16 cellular contexts compared by ENCODE assay signal in genomic region chr6:40957616-40958492, GRCh38.
DNase-seq lines count a peak whose midpoint lies in the region; ATAC-seq and TF ChIP-seq lines count a peak whose summit lies in the region.
"Had no signal": no experiment of that assay in that cellular context is flagged by ENCODE, and none has a peak within 500 bp of the region (broad histone marks: within the 10 kb centered on the region; RNA-seq: fewer than 3 reads in every experiment).

No MANE protein-coding gene starts in this region.

- H3K27me3 ChIP-seq in GM23248 (replicated peaks; ENCODE audit: insufficient read depth) (no peaks in the 10 kb centered on the region), SJSA1 (replicated peaks) (no peaks in the 10 kb centered on the region)

- H4K20me1 ChIP-seq in GM23248 (ENCODE audit: insufficient read depth), result no peaks in the 10 kb centered on the region
- no peaks in the 10 kb centered on the region for H4K20me1 ChIP-seq in OCI-LY7 (ENCODE audit: insufficient read depth, low read length)

- CTCF ChIA-PET in OCI-LY7 (lab: Charles Lee; ENCODE audit: unreplicated experiment), result no interaction called here

- TF ChIP-seq CTCF in fibroblast of the aortic adventitia (IDR thresholded peaks at IDR 0.05; ENCODE audit: insufficient read depth, low read length) (no peak), OCI-LY7 (conservative IDR thresholded peaks at IDR 0.05; ENCODE audit: low read length) (no peak)

- intact Hi-C loops in OCI-LY7 (cut with micrococcal nuclease; ENCODE audit: unreplicated experiment), result no loop called here

- H3K4me3 ChIP-seq in GM23248 (no peak overlapping the region), SJSA1 (no peak overlapping the region), fibroblast of the aortic adventitia (ENCODE audit: low read depth, low read length) (no peak overlapping the region), OCI-LY7 (ENCODE audit: low read depth, low read length, poor library complexity, severe bottlenecking) (no peak overlapping the region)
- H3K4me3 ChIP-seq: K562 had no signal

- H3K9me3 ChIP-seq in GM23248 (ENCODE audit: low read depth) (no peaks in the 10 kb centered on the region), SJSA1 (replicated peaks) (no peaks in the 10 kb centered on the region), OCI-LY7 (ENCODE audit: low read length) (no peaks in the 10 kb centered on the region)
- H3K9me3 ChIP-seq: neutrophil had no signal

- H3K9ac ChIP-seq in GM23248, result peak overlapping the region; percentile 55

- peaks cover 36% of the 10 kb centered on the region for H3F3A ChIP-seq in GM23248 (ENCODE audit: insufficient read depth)

- in situ Hi-C loops in GM23248 (cut with MboI), result no loop called here

- H3K4me2 ChIP-seq in GM23248 (ENCODE audit: unreplicated experiment), result peak overlapping the region; percentile 44
- H3K4me2 ChIP-seq in OCI-LY7 (ENCODE audit: low read length), result no peak overlapping the region

- H3K9me2 ChIP-seq in GM23248 (ENCODE audit: insufficient read depth) (no peaks in the 10 kb centered on the region), OCI-LY7 (ENCODE audit: insufficient read depth, low read length) (no peaks in the 10 kb centered on the region)

- H3K27ac ChIP-seq in GM23248, result peak overlapping the region; percentile 74
- peak overlapping the region; percentile 95 for H3K27ac ChIP-seq in SJSA1
- no peak overlapping the region for H3K27ac ChIP-seq in OCI-LY7 (ENCODE audit: low read depth, low read length, poor library complexity, severe bottlenecking)
- H3K27ac ChIP-seq: neutrophil, VCaP had no signal

- ATAC-seq in HG03159 (IDR thresholded peaks at IDR 0.05; ENCODE audit: unreplicated experiment), result no peak
- ATAC-seq in GM19463 (IDR thresholded peaks at IDR 0.05; ENCODE audit: unreplicated experiment), result no peak
- ATAC-seq: activated T-cell treated with anti-CD3 and anti-CD28 coated beads, Interleukin-2, amount 50 U/mL, for 4 hours; K562; left ventricle myocardium superior; stimulated activated naive B cell treated with anti-CD40 and anti-IgM and Interleukin-4, amounts not matched to agents 10 μg/mL and 1 μg/mL and 100 μg/mL, for 72 hours had no signal

- DNase-seq in GM23248 (peak; percentile 92), SJSA1 (ENCODE audit: low read depth in 1 of 2, low spot score in 2 of 2) (peak; percentile 63 to 90), fibroblast of the aortic adventitia (ENCODE audit: low read depth) (peak; percentile 84), stromal cell of bone marrow (ENCODE audit: low read depth) (peak; percentile 66), OCI-LY7 (ENCODE audit: low spot score) (no peak)
- DNase-seq: activated T-cell treated with anti-CD3 and anti-CD28 coated beads, Interleukin-2, amount 50 U/mL, for 4 hours; central memory CD4-positive, alpha-beta T cell; foreskin melanocyte; left ventricle myocardium superior; NCI-H2107; stimulated activated naive B cell treated with anti-CD40 and anti-IgM and Interleukin-4, amounts not matched to agents 10 μg/mL and 1 μg/mL and 100 μg/mL, for 72 hours had no signal

- POLR2A ChIA-PET in OCI-LY7 (lab: Charles Lee), result no interaction called here

- H3K4me1 ChIP-seq in GM23248 (ENCODE audit: insufficient read depth), result peaks cover 44% of the 10 kb centered on the region
- H3K4me1 ChIP-seq in SJSA1 (replicated peaks), result peaks cover 77% of the 10 kb centered on the region
- H3K4me1 ChIP-seq in OCI-LY7 (ENCODE audit: insufficient read depth, low read length, poor library complexity, severe bottlenecking), result no peaks in the 10 kb centered on the region

- no peaks in the 10 kb centered on the region for H3K79me2 ChIP-seq in GM23248 (ENCODE audit: insufficient read depth)
- H3K79me2 ChIP-seq in OCI-LY7 (ENCODE audit: insufficient read depth, low read depth, low read length), result no peaks in the 10 kb centered on the region

- BruUV-seq in OCI-LY7 (replicated peaks; lab: Mats Ljungman, UMichigan), result no TSS peak

- H2AFZ ChIP-seq in GM23248, result no peak overlapping the region
- H2AFZ ChIP-seq in OCI-LY7 (ENCODE audit: low read length), result no peak overlapping the region

- WGBS in GM23248 (ENCODE audit: low coverage in 1 of 2, low lambda C conversion rate in 2 of 2, missing lambda C conversion rate in 2 of 2), 2 experiments, result 65 to 68% methylated on average over 4 of the region's 4 CpGs

- H3K36me3 ChIP-seq in GM23248 (ENCODE audit: low read depth), result no peaks in the 10 kb centered on the region
- H3K36me3 ChIP-seq in SJSA1, result no peaks in the 10 kb centered on the region
- H3K36me3 ChIP-seq in OCI-LY7 (ENCODE audit: insufficient read depth, low read length), result no peaks in the 10 kb centered on the region
- H3K36me3 ChIP-seq: neutrophil had no signal
